19 cellular contexts compared by ENCODE assay signal in genomic region chr1:181079920-181080319, GRCh38. TPM values are rescaled to one million over a fixed set of nuclear protein-coding genes. Genes with fewer than 3 reads are reported as not detected.
DNase-seq lines count a peak whose midpoint lies in the region; ATAC-seq and TF ChIP-seq lines count a peak whose summit lies in the region.
"Had no signal": no experiment of that assay in that cellular context is flagged by ENCODE, and none has a peak within 500 bp of the region (broad histone marks: within the 10 kb centered on the region; RNA-seq: fewer than 3 reads in every experiment).

No MANE protein-coding gene starts in this region.

- H2BK120ac ChIP-seq in IMR-90 (ENCODE audit: low read depth, low read length) = peak overlapping the region; percentile 60

- H3K4me2 ChIP-seq in SK-N-SH (no peak overlapping the region), IMR-90 (ENCODE audit: low read depth, low read length) (no peak overlapping the region)

- peaks cover 15% of the 10 kb centered on the region for H3F3A ChIP-seq in SK-N-SH (replicated peaks; ENCODE audit: insufficient read depth)

- ATAC-seq in SK-N-SH treated with all-trans-retinoic acid at 6 μM for 48 hours (no peak), IMR-90 (ENCODE audit: low read depth) (no peak), T-helper 17 cell (no peak), GM21619 (IDR thresholded peaks at IDR 0.05; ENCODE audit: unreplicated experiment) (no peak), HG02763 (IDR thresholded peaks at IDR 0.05; ENCODE audit: unreplicated experiment) (no peak)
- ATAC-seq: K562 had no signal

- WGBS in SK-N-SH (ENCODE audit: low lambda C conversion rate) = 67% methylated on average over 4 of the region's 4 CpGs
- WGBS in IMR-90 (ENCODE audit: extremely low coverage in 2 of 2, insufficient read length in 1 of 2), 2 experiments = 60% methylated on average over 1 of the region's 4 CpGs; no CpG with 5 or more reads in 1 of the 2 experiments

- no peak for TF ChIP-seq POLR2A in IMR-90 (IDR thresholded peaks at IDR 0.05; ENCODE audit: low read depth, low read length)

- peak overlapping the region; percentile 40; the same call in 1 of the 2 replicates for H3K23ac ChIP-seq in IMR-90 (ENCODE audit: low read depth, low read length)

- intact Hi-C loops in IMR-90 (cut with micrococcal nuclease) = no loop called here

- no peak overlapping the region for H2AK9ac ChIP-seq in IMR-90 (replicated peaks; ENCODE audit: low read depth, low read length, poor library complexity)

- TF ChIP-seq CTCF in SK-N-SH (IDR thresholded peaks at IDR 0.05) (peak; percentile 16; the same call in 1 of the 2 replicates), IMR-90 (conservative IDR thresholded peaks at IDR 0.05; ENCODE audit: low read depth, low read length) (no peak), glutamatergic neuron (IDR thresholded peaks at IDR 0.05; ENCODE audit: partially characterized antibody, unreplicated experiment) (peak; percentile 8)

- CTCF ChIA-PET in SK-N-SH (lab: Yijun Ruan, JAX) (interaction anchor here (0.7 to 1.7 kb wide), 7 partner anchors 10 to 345 kb away, joined by 3 to 13 read pairs (median 3); no protein-coding TSS in a partner anchor), IMR-90 (lab: Yijun Ruan, JAX) (interaction anchor here (0.7 to 2.3 kb wide), 5 partner anchors 10 to 104 kb away, joined by 3 to 8 read pairs (median 3); no protein-coding TSS in a partner anchor)

- H3K79me2 ChIP-seq in SK-N-SH (ENCODE audit: insufficient read depth) = no peaks in the 10 kb centered on the region

- peak overlapping the region; percentile 95 for H2BK5ac ChIP-seq in IMR-90 (ENCODE audit: low read depth, low read length, poor library complexity, severe bottlenecking)

- H2BK15ac ChIP-seq in IMR-90 (ENCODE audit: low read depth, low read length) = no peak overlapping the region; the same call in 2 of the 3 replicates

- no peak overlapping the region for H2AFZ ChIP-seq in SK-N-SH (ENCODE audit: low read depth)
- no peak overlapping the region for H2AFZ ChIP-seq in IMR-90 (replicated peaks; ENCODE audit: low read length, poor library complexity)

- peak overlapping the region; percentile 56; the same call in 1 of the 2 replicates for H2BK20ac ChIP-seq in IMR-90 (ENCODE audit: low read depth, low read length)

- no peak overlapping the region; the same call in 1 of the 2 replicates for H2AK5ac ChIP-seq in IMR-90 (ENCODE audit: low read depth, low read length)

- POLR2A ChIA-PET in SK-N-SH (lab: Yijun Ruan, JAX) (interaction anchor here (0.8 kb wide), 1 partner anchor 9 kb away, joined by 3 read pairs; no protein-coding TSS in a partner anchor), IMR-90 (lab: Charles Lee; ENCODE audit: unreplicated experiment) (interaction anchor here (0.6 to 1.7 kb wide), 4 partner anchors 9 to 72 kb away, joined by 3 to 8 read pairs (median 3); partner anchors contain the start of gene IER5)

- H3K27me3 Mint-ChIP-seq in T-helper 17 cell (peaks cover 40% of the 10 kb centered on the region), glutamatergic neuron (ENCODE audit: unreplicated experiment) (peaks cover 3% of the 10 kb centered on the region)

- H4K91ac ChIP-seq in IMR-90 (ENCODE audit: insufficient read depth, low read depth, low read length) = 0 out of 2 replicates have a peak overlapping the region, but pooled peaks have one; percentile 42

- no peak overlapping the region for H4K5ac ChIP-seq in IMR-90 (ENCODE audit: low read depth, low read length)

- no peak overlapping the region for H3K18ac ChIP-seq in IMR-90 (ENCODE audit: low read depth, low read length)

- no peaks in the 10 kb centered on the region for H3K36me3 ChIP-seq in SK-N-SH (replicated peaks in 1 of 2; ENCODE audit: control insufficient read depth in 1 of 2, insufficient read depth in 2 of 2, low read length in 1 of 2)
- no peaks in the 10 kb centered on the region for H3K36me3 ChIP-seq in IMR-90 (ENCODE audit: control insufficient read depth, insufficient read depth, low read length)
- H3K36me3 ChIP-seq: Peyer's patch, SJCRH30 had no signal

- H3K4me3 ChIP-seq in SK-N-SH (ENCODE audit: low read depth in 2 of 2, low read length in 1 of 2) = no peak overlapping the region
- H3K4me3 ChIP-seq in IMR-90 (ENCODE audit: insufficient read depth, low read depth, low read length) = no peak overlapping the region
- H3K4me3 ChIP-seq: K562, Peyer's patch, SJCRH30 had no signal

- H3K27me3 ChIP-seq in SK-N-SH (ENCODE audit: insufficient read depth) (no peaks in the 10 kb centered on the region), IMR-90 (ENCODE audit: control insufficient read depth, insufficient read depth, low read length) (no peaks in the 10 kb centered on the region)
- H3K27me3 ChIP-seq: Peyer's patch, SJCRH30 had no signal

- peak overlapping the region; percentile 51; the same call in 1 of the 2 replicates for H3K4ac ChIP-seq in IMR-90 (ENCODE audit: low read depth, low read length)

- H3K9me3 ChIP-seq in SK-N-SH (no peaks in the 10 kb centered on the region), IMR-90 (ENCODE audit: control insufficient read depth, insufficient read depth, low read length) (no peaks in the 10 kb centered on the region), T-helper 17 cell (ENCODE audit: control insufficient read depth, low read length, poor library complexity, severe bottlenecking) (no peaks in the 10 kb centered on the region)
- H3K9me3 ChIP-seq: Peyer's patch, SJCRH30 had no signal

- in situ Hi-C loops in IMR-90 (cut with MboI; ENCODE audit: low sequenced_read_pairs) = loop anchor here (10.0 kb wide), 1 partner anchor 565 kb away; no protein-coding TSS in a partner anchor

- no peak overlapping the region for H3K9ac ChIP-seq in SK-N-SH
- no peak overlapping the region for H3K9ac ChIP-seq in IMR-90 (ENCODE audit: low read depth, low read length)

- no peak for TF ChIP-seq EP300 in SK-N-SH (IDR thresholded peaks at IDR 0.05; ENCODE audit: borderline replicate concordance in 1 of 2, low read depth in 1 of 2, low read length in 1 of 2)

- no peaks in the 10 kb centered on the region for H3K9me3 Mint-ChIP-seq in glutamatergic neuron (ENCODE audit: unreplicated experiment)

- H3K36me3 Mint-ChIP-seq in T-helper 17 cell (ENCODE audit: low read depth) (peaks cover 3% of the 10 kb centered on the region), glutamatergic neuron (ENCODE audit: unreplicated experiment) (peaks cover under 1% of the 10 kb centered on the region)

- no peak overlapping the region for H3K56ac ChIP-seq in IMR-90 (ENCODE audit: extremely low read depth, insufficient read depth, low read length)

- peaks cover 0 to 7% of the 10 kb centered on the region in 2 experiments; a peak in 2 of 4 replicates for H3K79me1 ChIP-seq in IMR-90 (ENCODE audit: low read depth in 1 of 2, low read length in 2 of 2)

- H4K20me1 ChIP-seq in SK-N-SH (ENCODE audit: insufficient read depth) (no peaks in the 10 kb centered on the region), IMR-90 (ENCODE audit: insufficient read depth, low read length) (no peaks in the 10 kb centered on the region)

- H3K9me1 ChIP-seq in IMR-90 (ENCODE audit: insufficient read depth, low read length) = peaks cover 10% of the 10 kb centered on the region

- peak overlapping the region; percentile 53; the same call in 1 of the 2 replicates for H3K14ac ChIP-seq in IMR-90 (replicated peaks; ENCODE audit: low read depth, low read length)

- H4K8ac ChIP-seq in IMR-90 (ENCODE audit: low read depth in 2 of 2, low read length in 2 of 2) = no peak overlapping the region

- H3K4me1 Mint-ChIP-seq in T-helper 17 cell (peaks cover 9% of the 10 kb centered on the region), glutamatergic neuron (ENCODE audit: low read depth, unreplicated experiment) (peaks cover 17% of the 10 kb centered on the region)

- TF ChIP-seq RAD21 in SK-N-SH (IDR thresholded peaks at IDR 0.05; ENCODE audit: low read length) (no peak), IMR-90 (IDR thresholded peaks at IDR 0.05; ENCODE audit: low read length) (no peak)

- H3K27ac Mint-ChIP-seq in T-helper 17 cell (peak overlapping the region; percentile 41), glutamatergic neuron (ENCODE audit: unreplicated experiment) (no peak overlapping the region)

- no TSS peak for BruUV-seq in IMR-90 (replicated peaks; lab: Mats Ljungman, UMichigan)

- dilution Hi-C loops in IMR-90 (cut with HindIII; ENCODE audit: low sequenced_read_pairs, unreplicated experiment) = no loop called here

- H3K27ac ChIP-seq in SK-N-SH (ENCODE audit: low read depth in 2 of 2, low read length in 1 of 2) = no peak overlapping the region
- H3K27ac ChIP-seq in IMR-90 (ENCODE audit: insufficient read depth, low read length) = no peak overlapping the region
- H3K27ac ChIP-seq: 22Rv1, Peyer's patch, SJCRH30 had no signal

- H3K4me1 ChIP-seq in SK-N-SH (ENCODE audit: control insufficient read depth in 1 of 2, insufficient read depth in 2 of 2, low read depth in 1 of 2, low read length in 1 of 2) (peaks cover 10 to 16% of the 10 kb centered on the region in 2 experiments; a peak in 3 of 4 replicates), IMR-90 (ENCODE audit: control insufficient read depth, insufficient read depth, low read length) (peaks cover 10% of the 10 kb centered on the region)
- H3K4me1 ChIP-seq: Peyer's patch had no signal

- no peak overlapping the region for H3K4me3 Mint-ChIP-seq in T-helper 17 cell
- H3K4me3 Mint-ChIP-seq in glutamatergic neuron (ENCODE audit: unreplicated experiment) = no peak overlapping the region

- DNase-seq in SK-N-SH (no peak), IMR-90 (no peak), T-helper 17 cell (no peak), glutamatergic neuron (no peak), hypothalamus (lab: John Stamatoyannopoulos, UW) (no peak)
- DNase-seq: NCI-H1092 treated with DMSO at 0.1 percent for 48 hours; NCI-H1436 treated with DMSO at 0.1 percent for 48 hours; NCI-H1930; NCI-H2227 treated with DMSO at 0.1 percent for 48 hours; NCI-H510A treated with DMSO at 0.1 percent for 48 hours; NCI-H748 treated with DMSO at 0.1 percent for 48 hours; NK-92 treated with Interleukin-12 subunit alpha and Interleukin-12 subunit beta, amount 100 ng/mL, for 24 hours; Peyer's patch; SJCRH30 had no signal

- H3K9me2 ChIP-seq in SK-N-SH = no peaks in the 10 kb centered on the region

RNA-seq across cellular contexts. Expression of gene IER5, which starts 8.6 kb away (rescaled TPM):
- polyA plus RNA-seq in SK-N-SH (2012; rRNA removed) (46.2 and 52.9 TPM in 2 replicates), IMR-90 (2012; rRNA removed) (27.1 and 28.9 TPM in 2 replicates)
- 33.8 and 39.1 TPM in 2 replicates for polyA plus RNA-seq in SK-N-SH (2012; cell fraction: cytosol; rRNA removed)
- 64.9 and 69.1 TPM in 2 replicates for polyA plus RNA-seq in SK-N-SH (2012; cell fraction: nucleus; rRNA removed)
- total RNA-seq in IMR-90 (2012; rRNA removed) (15.8 and 29.4 TPM in 2 replicates), T-helper 17 cell (100 to 1,000 TPM; 123 to 145 TPM), glutamatergic neuron (ENCODE audit: unreplicated experiment) (8.8 TPM)
- 22.5 and 29.5 TPM in 2 replicates for polyA plus RNA-seq in IMR-90 (2012; cell fraction: cytosol; rRNA removed)
- polyA plus RNA-seq in IMR-90 (2012; cell fraction: nucleus; rRNA removed; ENCODE audit: low replicate concordance) = 32.6 and 44.5 TPM in 2 replicates

RNA-seq across cellular contexts. Expression of gene MR1, which starts 46.1 kb away (rescaled TPM):
- polyA plus RNA-seq in SK-N-SH (2012; rRNA removed) (7.0 and 9.7 TPM in 2 replicates), IMR-90 (2012; rRNA removed) (5.0 and 6.0 TPM in 2 replicates)
- 7.1 and 8.3 TPM in 2 replicates for polyA plus RNA-seq in SK-N-SH (2012; cell fraction: cytosol; rRNA removed)
- polyA plus RNA-seq in SK-N-SH (2012; cell fraction: nucleus; rRNA removed) = 5.1 and 6.4 TPM in 2 replicates
- total RNA-seq in IMR-90 (2012; rRNA removed) (5.0 and 6.1 TPM in 2 replicates), T-helper 17 cell (10 to 100 TPM; 18.3 to 20.8 TPM), glutamatergic neuron (ENCODE audit: unreplicated experiment) (not detected)
- polyA plus RNA-seq in IMR-90 (2012; cell fraction: cytosol; rRNA removed) = 2.1 and 3.4 TPM in 2 replicates
- 1.8 and 4.0 TPM in 2 replicates for polyA plus RNA-seq in IMR-90 (2012; cell fraction: nucleus; rRNA removed; ENCODE audit: low replicate concordance)

RNA-seq across cellular contexts. Expression of gene STX6, which starts 57.2 kb away (rescaled TPM):
- polyA plus RNA-seq in SK-N-SH (2012; rRNA removed) (11.6 and 16.1 TPM in 2 replicates), IMR-90 (2012; rRNA removed) (14.5 and 16.0 TPM in 2 replicates)
- 13.5 and 14.6 TPM in 2 replicates for polyA plus RNA-seq in SK-N-SH (2012; cell fraction: cytosol; rRNA removed)
- 12.7 and 16.4 TPM in 2 replicates for polyA plus RNA-seq in SK-N-SH (2012; cell fraction: nucleus; rRNA removed)
- total RNA-seq in IMR-90 (2012; rRNA removed) (31.4 and 38.0 TPM in 2 replicates), T-helper 17 cell (10 to 100 TPM in 1 of 2 donors, 1 to 10 TPM in 1; 9.0 to 11.8 TPM), glutamatergic neuron (ENCODE audit: unreplicated experiment) (46.6 TPM)
- 8.8 and 10.4 TPM in 2 replicates for polyA plus RNA-seq in IMR-90 (2012; cell fraction: cytosol; rRNA removed)
- polyA plus RNA-seq in IMR-90 (2012; cell fraction: nucleus; rRNA removed; ENCODE audit: low replicate concordance) = 7.2 and 15.5 TPM in 2 replicates
